Comparison of ENCODE assay signal across 14 cellular contexts in genomic region chr5:107954254-107954653, GRCh38.
DNase-seq lines count a peak whose midpoint lies in the region; ATAC-seq, FAIRE-seq and TF ChIP-seq lines count a peak whose summit lies in the region.
"Had no signal": no experiment of that assay in that cellular context is flagged by ENCODE, and none has a peak within 500 bp of the region (broad histone marks: within the 10 kb centered on the region; RNA-seq: fewer than 3 reads in every experiment).

No MANE protein-coding gene starts in this region.

- TF ChIP-seq CTCF in AG10803 (conservative IDR thresholded peaks at IDR 0.05; ENCODE audit: low read length) (no peak), kidney (IDR thresholded peaks at IDR 0.05; ENCODE audit: borderline replicate concordance, extremely low read depth, insufficient read depth) (no peak), gastroesophageal sphincter (IDR thresholded peaks at IDR 0.05) (no peak)

- no peaks in the 10 kb centered on the region for H3F3A ChIP-seq in GM23248 (ENCODE audit: insufficient read depth)

- H3K79me2 ChIP-seq in GM23248 (ENCODE audit: insufficient read depth): no peaks in the 10 kb centered on the region

- no peaks in the 10 kb centered on the region for H3K36me3 ChIP-seq in GM23248 (ENCODE audit: low read depth)
- H3K36me3 ChIP-seq in SK-N-MC (ENCODE audit: insufficient read depth, low read length): no peaks in the 10 kb centered on the region
- no peaks in the 10 kb centered on the region for H3K36me3 ChIP-seq in kidney (ENCODE audit: control insufficient read depth in 1 of 2, insufficient read depth in 2 of 2, low read length in 2 of 2)
- no peaks in the 10 kb centered on the region for H3K36me3 ChIP-seq in gastroesophageal sphincter
- H3K36me3 ChIP-seq: BLaER1 had no signal

- H3K4me3 ChIP-seq in AG10803 (ENCODE audit: low read length) (no peak overlapping the region), GM23248 (no peak overlapping the region), SK-N-MC (no peak overlapping the region), kidney (ENCODE audit: low read length in 2 of 2) (no peak overlapping the region), gastroesophageal sphincter (no peak overlapping the region)
- H3K4me3 ChIP-seq: A549, BLaER1 had no signal

- intact Hi-C loops in kidney (cut with DNase I): no loop called here

- H3K9me2 ChIP-seq in GM23248 (ENCODE audit: insufficient read depth): no peaks in the 10 kb centered on the region

- H3K27me3 ChIP-seq in GM23248 (replicated peaks; ENCODE audit: insufficient read depth): no peaks in the 10 kb centered on the region
- no peaks in the 10 kb centered on the region for H3K27me3 ChIP-seq in gastroesophageal sphincter
- H3K27me3 ChIP-seq: BLaER1 had no signal

- ATAC-seq in gastroesophageal sphincter: no peak
- ATAC-seq: A549, HCT116 had no signal

- no peaks in the 10 kb centered on the region for H3K4me1 ChIP-seq in GM23248 (ENCODE audit: insufficient read depth)
- no peaks in the 10 kb centered on the region for H3K4me1 ChIP-seq in kidney (ENCODE audit: control insufficient read depth in 1 of 2, insufficient read depth in 1 of 2, low read depth in 1 of 2, low read length in 2 of 2)
- no peaks in the 10 kb centered on the region for H3K4me1 ChIP-seq in gastroesophageal sphincter
- H3K4me1 ChIP-seq: A549, BLaER1 had no signal

- peak; percentile 4 for DNase-seq in AG10803 (ENCODE audit: low read depth)
- DNase-seq in GM23248: peak; percentile 12
- DNase-seq in SK-N-MC (ENCODE audit: low read depth, low spot score): no peak
- DNase-seq in kidney: no peak
- DNase-seq in NCI-H2029 treated with DMSO at 0.1 percent for 48 hours (lab: John Stamatoyannopoulos, UW): no peak
- DNase-seq in Kasumi-1 (lab: John Stamatoyannopoulos, UW): no peak
- no peak for DNase-seq in inferior parietal cortex (ENCODE audit: extremely low spot score)
- DNase-seq: AML-193; CD8-positive, alpha-beta memory T cell; DMS53 had no signal

- no peak overlapping the region for H3K4me2 ChIP-seq in GM23248 (ENCODE audit: unreplicated experiment)
- H3K4me2 ChIP-seq: A549, BLaER1 had no signal

- in situ Hi-C loops in GM23248 (cut with MboI): no loop called here

- peak; percentile 32 for FAIRE-seq in kidney (lab: Jason Lieb, UNC)
- FAIRE-seq: A549 had no signal

- H3K9me3 ChIP-seq in GM23248 (ENCODE audit: low read depth) (no peaks in the 10 kb centered on the region), SK-N-MC (ENCODE audit: low read depth, low read length) (no peaks in the 10 kb centered on the region), kidney (ENCODE audit: control insufficient read depth in 1 of 2, low read length in 2 of 2) (no peaks in the 10 kb centered on the region), gastroesophageal sphincter (no peaks in the 10 kb centered on the region)
- H3K9me3 ChIP-seq: A549, BLaER1 had no signal

- no peak for TF ChIP-seq EP300 in gastroesophageal sphincter (IDR thresholded peaks at IDR 0.05)

- no peaks in the 10 kb centered on the region for H4K20me1 ChIP-seq in GM23248 (ENCODE audit: insufficient read depth)
- H4K20me1 ChIP-seq: BLaER1 had no signal

- no peak for TF ChIP-seq POLR2A in gastroesophageal sphincter (IDR thresholded peaks at IDR 0.05)

- no peak overlapping the region for H3K27ac ChIP-seq in GM23248
- H3K27ac ChIP-seq in SK-N-MC: peak overlapping the region; percentile 4; the same call in 1 of the 2 replicates
- H3K27ac ChIP-seq in kidney (ENCODE audit: low read depth in 2 of 2, low read length in 2 of 2): no peak overlapping the region
- no peak overlapping the region for H3K27ac ChIP-seq in gastroesophageal sphincter
- H3K27ac ChIP-seq: A549, BLaER1 had no signal

- H2AFZ ChIP-seq in GM23248: no peak overlapping the region

- H3K9ac ChIP-seq in GM23248: no peak overlapping the region
- no peak overlapping the region for H3K9ac ChIP-seq in SK-N-MC (ENCODE audit: insufficient read length)
- no peak overlapping the region for H3K9ac ChIP-seq in kidney (ENCODE audit: low read length in 2 of 2)
- H3K9ac ChIP-seq: BLaER1 had no signal

Comparison
In these comparisons a context has a peak if more than half of its experiments do, and no peak if none do; other contexts are left out.
1. DNase-seq: peak in AG10803 (single experiment) and GM23248 (single experiment); none in SK-N-MC (single experiment), kidney (single experiment), NCI-H2029 treated with DMSO at 0.1 percent for 48 hours (single experiment), Kasumi-1 (0 of 2) and inferior parietal cortex (single experiment).